In genomic region chr2:188303363-188304031, GRCh38 we compare ENCODE assay signal across 13 cellular contexts. TPM values are rescaled to one million over a fixed set of nuclear protein-coding genes. Genes with fewer than 3 reads are reported as not detected.
DNase-seq lines count a peak whose midpoint lies in the region; ATAC-seq and TF ChIP-seq lines count a peak whose summit lies in the region.
"Had no signal": no experiment of that assay in that cellular context is flagged by ENCODE, and none has a peak within 500 bp of the region (broad histone marks: within the 10 kb centered on the region; RNA-seq: fewer than 3 reads in every experiment).

No MANE protein-coding gene starts in this region.

- WGBS in HUES64, result 0% methylated on average over 2 of the region's 2 CpGs

- no peaks in the 10 kb centered on the region; the same call in none of the 2 replicates for H3K9me3 ChIP-seq in HUES64 (ENCODE audit: insufficient read depth, low read depth, low read length)
- H3K9me3 ChIP-seq: BE2C, colonic mucosa, ovary had no signal

- peak overlapping the region; percentile 71 for H3K9ac ChIP-seq in HUES64 (ENCODE audit: low read depth, low read length)

- no peaks in the 10 kb centered on the region for H3K27me3 ChIP-seq in HUES64 (ENCODE audit: insufficient read depth, low read length)
- H3K27me3 ChIP-seq: BE2C, colonic mucosa, ovary, tibial nerve had no signal

- H3K27ac ChIP-seq in HUES64 (ENCODE audit: low read depth, low read length), result peak overlapping the region; percentile 99
- H3K27ac ChIP-seq: colonic mucosa, ovary had no signal

- TF ChIP-seq CTCF in cardiac fibroblast (IDR thresholded peaks at IDR 0.05; ENCODE audit: low read depth, low read length), result no peak

- peaks cover 7% of the 10 kb centered on the region; the same call in 1 of the 2 replicates for H3K36me3 ChIP-seq in HUES64 (ENCODE audit: insufficient read depth, low read length)
- H3K36me3 ChIP-seq: BE2C, colonic mucosa, ovary, tibial nerve had no signal

- no peak for ATAC-seq in stimulated activated naive CD8-positive, alpha-beta T cell treated with anti-CD3 and anti-CD28 coated beads, Interleukin-15, Interleukin-2, amounts not matched to agents 100 U/mL and 50 U/mL, for 24 hours

- peaks cover 96% of the 10 kb centered on the region for H3K4me1 ChIP-seq in HUES64 (ENCODE audit: insufficient read depth, low read length)
- H3K4me1 ChIP-seq: colonic mucosa had no signal

- peak overlapping the region; percentile 19 for H3K4me3 ChIP-seq in HUES64 (ENCODE audit: low read length)
- H3K4me3 ChIP-seq in cardiac fibroblast (replicated peaks in 1 of 2; ENCODE audit: low read depth in 2 of 2, low read length in 2 of 2), result no peak overlapping the region
- H3K4me3 ChIP-seq: colonic mucosa, ovary, tibial nerve had no signal

- DNase-seq in AG08396 (ENCODE audit: low spot score), result peak; percentile 65
- peak; percentile 15 to 50 for DNase-seq in cardiac fibroblast (ENCODE audit: low read depth in 2 of 2)
- peak; percentile 87 for DNase-seq in islet precursor cell
- no peak for DNase-seq in NCI-H1930 (lab: John Stamatoyannopoulos, UW)
- no peak for DNase-seq in NCI-H446 treated with DMSO at 0.1 percent for 48 hours (lab: John Stamatoyannopoulos, UW)
- no peak for DNase-seq in NCI-H524 (lab: John Stamatoyannopoulos, UW)
- DNase-seq in stimulated activated naive CD8-positive, alpha-beta T cell treated with anti-CD3 and anti-CD28 coated beads, Interleukin-15, Interleukin-2, amounts not matched to agents 100 U/mL and 50 U/mL, for 24 hours, result no peak
- DNase-seq: activated T-cell treated with anti-CD3 and anti-CD28 coated beads, Interleukin-2, amount 50 U/mL, for 48 hours; BE2C; colonic mucosa; ovary had no signal

RNA-seq across cellular contexts. Expression of gene GULP1, which starts 11.8 kb away (rescaled TPM):
- 90.3 TPM for polyA plus RNA-seq in HUES64 (2013, experiment 1 of 2)
- 83.4 TPM for polyA plus RNA-seq in HUES64 (2013, experiment 2 of 2)

Comparison
In these comparisons a context has a peak if more than half of its experiments do, and no peak if none do; other contexts are left out.
1. DNase-seq: peak in AG08396 (single experiment), cardiac fibroblast (2 of 2) and islet precursor cell (single experiment); none in NCI-H1930 (0 of 2), NCI-H446 treated with DMSO at 0.1 percent for 48 hours (single experiment), NCI-H524 (0 of 2) and stimulated activated naive CD8-positive, alpha-beta T cell treated with anti-CD3 and anti-CD28 coated beads, Interleukin-15, Interleukin-2, amounts not matched to agents 100 U/mL and 50 U/mL, for 24 hours (single experiment).